In the genomic region with DNA sequence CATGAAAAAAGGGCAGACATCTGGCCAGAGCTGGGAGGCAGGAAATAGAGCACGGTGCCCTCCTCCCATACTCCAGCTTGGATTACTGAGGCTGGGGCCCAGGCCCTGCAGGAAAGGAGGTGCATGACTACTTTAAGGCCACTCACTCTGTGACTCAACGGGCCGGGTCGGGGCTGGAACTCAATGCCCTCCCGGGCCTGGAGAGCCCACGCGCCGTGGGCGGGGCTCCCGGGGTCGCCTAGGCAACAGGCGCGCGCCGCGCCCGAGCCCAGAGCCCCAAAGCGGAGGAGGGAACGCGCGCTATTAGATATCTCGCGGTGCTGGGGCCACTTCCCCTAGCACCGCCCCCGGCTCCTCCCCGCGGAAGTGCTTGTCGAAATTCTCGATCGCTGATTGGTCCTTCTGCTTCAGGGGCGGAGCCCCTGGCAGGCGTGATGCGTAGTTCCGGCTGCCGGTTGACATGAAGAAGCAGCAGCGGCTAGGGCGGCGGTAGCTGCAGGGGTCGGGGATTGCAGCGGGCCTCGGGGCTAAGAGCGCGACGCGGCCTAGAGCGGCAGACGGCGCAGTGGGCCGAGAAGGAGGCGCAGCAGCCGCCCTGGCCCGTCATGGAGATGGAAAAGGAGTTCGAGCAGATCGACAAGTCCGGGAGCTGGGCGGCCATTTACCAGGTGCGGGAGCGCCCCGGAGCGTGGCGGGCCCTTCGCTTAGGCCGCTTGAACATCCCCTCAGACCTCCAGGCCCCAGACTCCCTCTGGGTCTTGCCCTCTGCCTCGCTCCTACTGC, we compare ENCODE assay signal across 8 cellular contexts. TPM values are rescaled to one million over a fixed set of nuclear protein-coding genes. Genes with fewer than 3 reads are reported as not detected.
DNase-seq lines count a peak whose midpoint lies in the region; ATAC-seq and TF ChIP-seq lines count a peak whose summit lies in the region.

Gene PTPN1 (plus strand): TSS at position 461 of the 783 bp plus-strand sequence. CDS start 145 bp downstream, at position 606.

- peak; percentile 98 for DNase-seq in D341Med (ENCODE audit: low spot score)
- peak; percentile 96 for DNase-seq in HuH-7 (ENCODE audit: low spot score)
- peak; percentile 97 for DNase-seq in activated CD8-positive, alpha-beta memory T cell treated with anti-CD3 and anti-CD28 coated beads, Interleukin-2, amount 50 U/mL, for 48 hours
- DNase-seq in endothelial cell (ENCODE audit: low spot score) = peak; percentile 97
- DNase-seq in midbrain (lab: John Stamatoyannopoulos, UW) = peak; percentile 99
- peak; percentile 97 to 98 for DNase-seq in stimulated activated CD8-positive, alpha-beta memory T cell treated with anti-CD3 and anti-CD28 coated beads, Interleukin-2, amount 100 ng/mL, for 1 hour (ENCODE audit: low read depth in 2 of 2)

- H3K4me1 ChIP-seq in OCI-LY3 (ENCODE audit: low read length) = peaks cover 29% of the 10 kb centered on the region

- TF ChIP-seq CTCF in OCI-LY3 (IDR thresholded peaks at IDR 0.05; ENCODE audit: low read depth, low read length) = no peak
- no peak for TF ChIP-seq CTCF in endothelial cell (IDR thresholded peaks at IDR 0.05; ENCODE audit: unreplicated experiment)

- H3K36me3 Mint-ChIP-seq in endothelial cell (ENCODE audit: low read depth, unreplicated experiment) = no peaks in the 10 kb centered on the region

- peak; percentile 80 for ATAC-seq in GM21447 (IDR thresholded peaks at IDR 0.05; ENCODE audit: unreplicated experiment)

- peak within 1 kb of the TSS; percentile 99 for H3K4me3 Mint-ChIP-seq in endothelial cell (ENCODE audit: unreplicated experiment)

- H3K4me1 Mint-ChIP-seq in endothelial cell (ENCODE audit: unreplicated experiment) = peaks cover 42% of the 10 kb centered on the region

- peaks cover 13% of the 10 kb centered on the region for H3K27me3 Mint-ChIP-seq in endothelial cell (ENCODE audit: unreplicated experiment)

- no peaks in the 10 kb centered on the region for H3K27me3 ChIP-seq in OCI-LY3 (ENCODE audit: low read depth, low read length)

- no peaks in the 10 kb centered on the region for H3K9me3 Mint-ChIP-seq in endothelial cell (ENCODE audit: unreplicated experiment)

- H3K4me2 ChIP-seq in OCI-LY3 (ENCODE audit: low read length) = peak within 1 kb of the TSS; percentile 98

- H3K79me2 ChIP-seq in OCI-LY3 (ENCODE audit: low read length) = peaks cover 57% of the 10 kb centered on the region

- H3K27ac ChIP-seq in OCI-LY3 (ENCODE audit: low read length) = peak within 1 kb of the TSS; percentile 92

- peak within 1 kb of the TSS; percentile 88 for H3K4me3 ChIP-seq in OCI-LY3 (ENCODE audit: low read length)

- H3K36me3 ChIP-seq in OCI-LY3 (replicated peaks; ENCODE audit: low read depth, low read length) = peaks cover 36% of the 10 kb centered on the region

- H2AFZ ChIP-seq in OCI-LY3 (ENCODE audit: low read depth, low read length) = peak within 1 kb of the TSS; percentile 62

- no peaks in the 10 kb centered on the region for H3K9me3 ChIP-seq in OCI-LY3 (ENCODE audit: insufficient read depth, low read length)

- H3K9ac ChIP-seq in OCI-LY3 (ENCODE audit: low read length) = peak within 1 kb of the TSS; percentile 80

- peaks cover 26% of the 10 kb centered on the region for H4K20me1 ChIP-seq in OCI-LY3 (ENCODE audit: insufficient read depth, low read length)

- H3K27ac Mint-ChIP-seq in endothelial cell (ENCODE audit: unreplicated experiment) = peak within 1 kb of the TSS; percentile 97

RNA-seq across cellular contexts. Expression of gene PTPN1, which starts in this region (rescaled TPM):
- total RNA-seq in endothelial cell (ENCODE audit: unreplicated experiment) = 46.0 TPM

Comparison
In these comparisons a context has a peak if more than half of its experiments do, and no peak if none do; other contexts are left out.
1. Peak in every context shown above with its lines: DNase-seq, ATAC-seq, H3K4me3 ChIP-seq and H3K27ac ChIP-seq.